In the genomic region with DNA sequence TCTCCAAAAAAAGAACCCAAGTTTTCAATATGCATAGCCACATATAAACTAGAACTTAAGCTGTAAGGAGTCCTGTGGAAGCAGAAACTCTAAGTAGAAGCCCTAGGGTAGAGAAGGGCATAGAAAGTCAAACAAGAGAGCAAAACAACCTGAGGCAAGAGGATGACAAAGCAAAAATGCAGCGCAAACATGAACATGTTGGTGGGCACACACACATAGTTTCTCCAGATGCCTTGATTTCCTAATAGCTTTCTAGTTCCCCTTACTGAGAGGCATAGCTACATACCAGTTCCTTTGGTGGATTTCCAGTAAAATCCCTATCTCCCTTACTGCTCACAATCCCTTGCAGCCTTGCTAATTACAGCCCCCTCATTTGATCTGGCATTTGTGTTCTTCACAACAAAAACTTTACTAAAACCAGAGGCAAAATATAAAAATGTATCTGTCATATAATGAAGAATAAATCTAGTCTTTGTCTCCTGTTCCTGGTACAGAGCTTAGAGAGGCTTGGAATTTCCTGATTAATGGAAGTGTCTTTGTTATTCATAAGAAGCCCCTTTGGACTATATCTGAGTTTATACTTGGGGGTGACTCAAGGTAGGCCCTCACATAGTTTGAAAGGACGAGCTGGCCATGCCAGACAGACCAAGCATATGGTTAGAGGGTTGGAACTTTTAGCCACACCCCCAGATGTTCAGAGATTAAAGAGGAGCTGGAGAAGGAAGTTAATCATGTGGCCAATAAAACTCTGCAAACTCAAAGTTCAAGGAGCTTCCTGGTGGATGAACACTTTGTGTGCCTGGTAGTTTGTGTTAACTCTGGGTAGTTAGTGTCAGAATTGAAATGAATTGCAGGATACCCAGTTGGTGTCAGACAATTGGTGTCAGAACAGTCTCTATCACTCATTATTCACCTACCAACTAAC, we compare ENCODE assay signal across 12 cellular contexts. TPM values are rescaled to one million over a fixed set of nuclear protein-coding genes. Genes with fewer than 3 reads are reported as not detected.
A peak's percentile ranks its signal among the peaks of the same experiment; 100 is the strongest.
DNase-seq lines count a peak whose midpoint lies in the region; ATAC-seq, FAIRE-seq and TF ChIP-seq lines count a peak whose summit lies in the region.
"Had no signal": no experiment of that assay in that cellular context is flagged by ENCODE, and none has a peak within 500 bp of the region (broad histone marks: within the 10 kb centered on the region; RNA-seq: fewer than 3 reads in every experiment).

No MANE protein-coding gene starts in this region.

- no peaks in the 10 kb centered on the region for H3K23me2 ChIP-seq in H1 (ENCODE audit: low read depth, low read length)

- H2BK120ac ChIP-seq in H1 (replicated peaks; ENCODE audit: low read depth, low read length), result no peak overlapping the region

- CTCF ChIA-PET in H1 (lab: Charles Lee; ENCODE audit: partially characterized antibody), result interaction anchor here (1.1 to 1.3 kb wide), 3 partner anchors 42 to 131 kb away, joined by 3 to 4 read pairs (median 3); no protein-coding TSS in a partner anchor
- CTCF ChIA-PET in HEK293T (lab: Yijun Ruan, JAX), result interaction anchor here (1.0 kb wide), 1 partner anchor 19 kb away, joined by 5 read pairs; no protein-coding TSS in a partner anchor

- H3K27ac ChIP-seq in BLaER1 treated with 17β-estradiol and CSF1 and Interleukin-3, amounts not matched to agents 10 nM and 100 nM, result peak overlapping the region in 10 of 11 experiments; percentile 44 to 83 (median 72); a peak in 20 of 22 replicates
- H3K27ac ChIP-seq in H1 (ENCODE audit: low read depth, low read length), result no peak overlapping the region

- no peak overlapping the region for H2AFZ ChIP-seq in H1 (ENCODE audit: low read length)

- no peak for TF ChIP-seq RAD21 in H1 (IDR thresholded peaks at IDR 0.05 in 1 of 2, conservative IDR thresholded peaks at IDR 0.05 in 1 of 2; ENCODE audit: low read depth in 2 of 2, low read length in 2 of 2)

- peaks cover 5 to 54% (median 30%) of the 10 kb centered on the region in 11 experiments; a peak in 21 of 22 replicates for H3K36me3 ChIP-seq in BLaER1 treated with 17β-estradiol and CSF1 and Interleukin-3, amounts not matched to agents 10 nM and 100 nM
- peaks cover 0 to 28% (median 1%) of the 10 kb centered on the region in 4 experiments; a peak in 4 of 8 replicates for H3K36me3 ChIP-seq in H1 (ENCODE audit: control insufficient read depth in 2 of 4, insufficient read depth in 4 of 4, low read length in 3 of 4)
- H3K36me3 ChIP-seq in mucosa of descending colon (ENCODE audit: low read depth), result no peaks in the 10 kb centered on the region

- no peak for TF ChIP-seq EP300 in H1 (IDR thresholded peaks at IDR 0.05; ENCODE audit: borderline replicate concordance in 1 of 2, low read depth in 2 of 2, low read length in 2 of 2)

- TF ChIP-seq POLR2A in H1 (IDR thresholded peaks at IDR 0.05; ENCODE audit: control extremely low read depth in 1 of 2, low read depth in 2 of 2, low read length in 2 of 2), result no peak

- H3K4me3 ChIP-seq in BLaER1 treated with 17β-estradiol and CSF1 and Interleukin-3, amounts not matched to agents 10 nM and 100 nM, result no peak overlapping the region
- H3K4me3 ChIP-seq in H1 (ENCODE audit: extremely low read depth in 1 of 4, insufficient read depth in 2 of 4, low read depth in 3 of 4, low read length in 4 of 4) (no peak overlapping the region), mucosa of descending colon (no peak overlapping the region)
- H3K4me3 ChIP-seq: GM12878 had no signal

- H3K79me2 ChIP-seq in H1 (ENCODE audit: control insufficient read depth in 1 of 2, insufficient read depth in 2 of 2, low read length in 2 of 2), result peaks cover 0 to 35% of the 10 kb centered on the region in 2 experiments; a peak in 2 of 4 replicates

- POLR2A ChIA-PET in H1 (lab: Charles Lee; ENCODE audit: partially characterized antibody) (interaction anchor here (0.8 to 2.5 kb wide), 8 partner anchors 9 to 85 kb away, joined by 3 to 15 read pairs (median 3); no protein-coding TSS in a partner anchor), HEK293T (lab: Yijun Ruan, JAX) (interaction anchor here (0.9 to 2.2 kb wide), 8 partner anchors 10 to 402 kb away, joined by 3 to 8 read pairs (median 4); no protein-coding TSS in a partner anchor)

- peak overlapping the region; percentile 63; the same call in 1 of the 2 replicates for H2BK12ac ChIP-seq in H1 (ENCODE audit: low read depth, low read length)

- H3K23ac ChIP-seq in H1 (ENCODE audit: insufficient read length), result no peak overlapping the region

- peak overlapping the region in 7 of 11 experiments; percentile 7 to 68 (median 48); a peak in 12 of 22 replicates for H3K4me2 ChIP-seq in BLaER1 treated with 17β-estradiol and CSF1 and Interleukin-3, amounts not matched to agents 10 nM and 100 nM
- H3K4me2 ChIP-seq in H1 (ENCODE audit: insufficient read depth in 1 of 2, low read depth in 2 of 2, low read length in 2 of 2), result no peak overlapping the region

- DNase-seq in MV-4-11 (lab: John Stamatoyannopoulos, UW) (peak; percentile 85), H1 (ENCODE audit: low read depth in 1 of 2, low spot score in 2 of 2) (no peak), mucosa of descending colon (peak in 1 of 3 donors; percentile 67), HEK293T (ENCODE audit: extremely low spot score) (no peak)
- DNase-seq: effector memory CD8-positive, alpha-beta T cell had no signal

- H2BK5ac ChIP-seq in H1 (ENCODE audit: low read depth, low read length), result no peak overlapping the region; the same call in 1 of the 2 replicates

- peaks cover 0 to 3% (median 0%) of the 10 kb centered on the region in 11 experiments; a peak in 2 of 22 replicates for H3K9me3 ChIP-seq in BLaER1 treated with 17β-estradiol and CSF1 and Interleukin-3, amounts not matched to agents 10 nM and 100 nM (replicated peaks in 1 of 11)
- no peaks in the 10 kb centered on the region for H3K9me3 ChIP-seq in H1 (ENCODE audit: insufficient read depth in 2 of 2, low read depth in 1 of 2, low read length in 1 of 2)
- no peaks in the 10 kb centered on the region for H3K9me3 ChIP-seq in mucosa of descending colon

- no peak overlapping the region for H3K4ac ChIP-seq in H1 (replicated peaks; ENCODE audit: insufficient read length, low read depth, low read length)

- TF ChIP-seq CTCF in H1 (IDR thresholded peaks at IDR 0.05; ENCODE audit: control extremely low read depth in 1 of 3, insufficient read depth in 1 of 3, low read depth in 1 of 3, low read length in 3 of 3) (no peak), mucosa of descending colon (IDR thresholded peaks at IDR 0.05) (no peak)

- WGBS in H1 (ENCODE audit: extremely low coverage in 1 of 2, insufficient coverage in 1 of 2, insufficient read length in 1 of 2, insufficient replicate concordance in 2 of 2, low coverage in 1 of 2, low lambda C conversion rate in 2 of 2, missing lambda C conversion rate in 1 of 2), 2 experiments, result 94% methylated on average over 2 of the region's 2 CpGs; no CpG with 5 or more reads in 1 of the 2 experiments

- no peak overlapping the region for H3K14ac ChIP-seq in H1 (ENCODE audit: insufficient read length)

- no peak overlapping the region for H3K18ac ChIP-seq in H1 (ENCODE audit: extremely low read depth, low read length)

- H2BK20ac ChIP-seq in H1 (ENCODE audit: low read length), result no peak overlapping the region

- H3K27me3 ChIP-seq in BLaER1 treated with 17β-estradiol and CSF1 and Interleukin-3, amounts not matched to agents 10 nM and 100 nM, result peaks cover 64 to 99% (median 91%) of the 10 kb centered on the region in 11 experiments
- H3K27me3 ChIP-seq in H1 (replicated peaks in 1 of 4; ENCODE audit: control insufficient read depth in 3 of 4, extremely low read depth in 1 of 4, insufficient read depth in 3 of 4, low read length in 3 of 4), result no peaks in the 10 kb centered on the region

- no peak for FAIRE-seq in H1 (lab: Jason Lieb, UNC)
- FAIRE-seq: GM12878 had no signal

- H4K20me1 ChIP-seq in BLaER1 treated with 17β-estradiol and CSF1 and Interleukin-3, amounts not matched to agents 10 nM and 100 nM, result peaks cover 0 to 26% (median 9%) of the 10 kb centered on the region in 11 experiments; a peak in 9 of 22 replicates
- H4K20me1 ChIP-seq in H1 (replicated peaks in 1 of 2; ENCODE audit: control insufficient read depth in 1 of 2, insufficient read depth in 2 of 2, low read length in 2 of 2), result peaks cover 0 to 2% of the 10 kb centered on the region in 2 experiments

- no peak overlapping the region for H2BK15ac ChIP-seq in H1 (ENCODE audit: low read length)

- no peak overlapping the region for H4K8ac ChIP-seq in H1 (ENCODE audit: extremely low read depth, insufficient read depth, low read length)

- no peak overlapping the region for H3K56ac ChIP-seq in H1 (replicated peaks; ENCODE audit: insufficient read length, low read depth, low read length)

- H4K91ac ChIP-seq in H1 (replicated peaks; ENCODE audit: insufficient read length, low read length), result no peak overlapping the region

- intact Hi-C loops in mucosa of descending colon (cut with DNase I, micrococcal nuclease), result no loop called here

- H3K9ac ChIP-seq in BLaER1 treated with 17β-estradiol and CSF1 and Interleukin-3, amounts not matched to agents 10 nM and 100 nM, result peak overlapping the region in 8 of 11 experiments; percentile 17 to 63 (median 46); a peak in 9 of 22 replicates
- no peak overlapping the region for H3K9ac ChIP-seq in H1 (replicated peaks in 1 of 4; ENCODE audit: extremely low read depth in 1 of 4, low read depth in 3 of 4, low read length in 3 of 4)

- H4K5ac ChIP-seq in H1 (ENCODE audit: insufficient read length, low read depth, low read length), result peak overlapping the region; percentile 66

- 0 out of 2 replicates have a peak overlapping the region, but pooled peaks have one; percentile 16 for H2AK5ac ChIP-seq in H1 (ENCODE audit: low read depth, low read length)

- H3K79me1 ChIP-seq in H1 (ENCODE audit: low read depth, low read length), result no peaks in the 10 kb centered on the region

- H3K4me1 ChIP-seq in BLaER1 treated with 17β-estradiol and CSF1 and Interleukin-3, amounts not matched to agents 10 nM and 100 nM, result peaks cover 0 to 52% (median 11%) of the 10 kb centered on the region in 10 experiments; a peak in 12 of 20 replicates
- H3K4me1 ChIP-seq in H1 (replicated peaks in 1 of 4; ENCODE audit: control insufficient read depth in 3 of 4, insufficient read depth in 4 of 4, low read length in 3 of 4), result peaks cover 0 to 9% (median 1%) of the 10 kb centered on the region in 4 experiments; a peak in 2 of 7 replicates
- peaks cover 9% of the 10 kb centered on the region for H3K4me1 ChIP-seq in mucosa of descending colon (ENCODE audit: low read depth)

- peak; percentile 92 for ATAC-seq in mucosa of descending colon
- no peak for ATAC-seq in HG02759 (IDR thresholded peaks at IDR 0.05; ENCODE audit: unreplicated experiment)
- ATAC-seq in HG02840 (IDR thresholded peaks at IDR 0.05; ENCODE audit: low FRiP score, unreplicated experiment), result no peak
- ATAC-seq in HG03432 (IDR thresholded peaks at IDR 0.05; ENCODE audit: unreplicated experiment), result no peak
- ATAC-seq: effector memory CD8-positive, alpha-beta T cell; GM12878 had no signal

RNA-seq across cellular contexts. Expression of a gene that starts 52.7 kb away (rescaled TPM):
- not detected in 2 replicates for total RNA-seq in H1 (2021; fragmentation: NEBNext Ultra II Directional; extraction: Animal tissue kit (Norgen Biotek cat#: 25700))
- not detected in 2 replicates for polyA plus RNA-seq in H1 (2011; rRNA removed)
- polyA plus RNA-seq in H1 (2011; cell fraction: cytosol; rRNA removed), result not detected
- not detected for polyA plus RNA-seq in H1 (2011; cell fraction: nucleus; rRNA removed)
- polyA plus RNA-seq in H1 (2012, experiment 1 of 2), result not detected in 4 replicates
- not detected for polyA plus RNA-seq in H1 (2012, experiment 2 of 2)
- polyA plus RNA-seq in H1 (2013, experiment 1 of 2), result not detected
- polyA plus RNA-seq in H1 (2013, experiment 2 of 2), result not detected
- polyA minus RNA-seq in H1 (2011; rRNA and poly(A)+ RNA removed), result not detected in 2 replicates
- polyA minus RNA-seq in H1 (2011; cell fraction: cytosol; rRNA and poly(A)+ RNA removed), result not detected
- not detected for polyA minus RNA-seq in H1 (2011; cell fraction: nucleus; rRNA and poly(A)+ RNA removed)
- total RNA-seq in mucosa of descending colon, result not detected
- total RNA-seq: GM12878; HT1080; T-helper 2 cell treated with Interferon-gamma antibody and Interleukin-4, amounts not matched to agents 100 ng/mL and 5 ng/mL, for 36 hours had no signal
- polyA plus RNA-seq: GM12878 had no signal

Comparison
In these comparisons a context has a peak if more than half of its experiments do, and no peak if none do; other contexts are left out.
1. H3K4me2 ChIP-seq: peak in BLaER1 treated with 17β-estradiol and CSF1 and Interleukin-3, amounts not matched to agents 10 nM and 100 nM (7 of 11); none in H1 (0 of 2).
2. H3K9ac ChIP-seq: peak in BLaER1 treated with 17β-estradiol and CSF1 and Interleukin-3, amounts not matched to agents 10 nM and 100 nM (8 of 11); none in H1 (0 of 4).